In the genomic region with DNA sequence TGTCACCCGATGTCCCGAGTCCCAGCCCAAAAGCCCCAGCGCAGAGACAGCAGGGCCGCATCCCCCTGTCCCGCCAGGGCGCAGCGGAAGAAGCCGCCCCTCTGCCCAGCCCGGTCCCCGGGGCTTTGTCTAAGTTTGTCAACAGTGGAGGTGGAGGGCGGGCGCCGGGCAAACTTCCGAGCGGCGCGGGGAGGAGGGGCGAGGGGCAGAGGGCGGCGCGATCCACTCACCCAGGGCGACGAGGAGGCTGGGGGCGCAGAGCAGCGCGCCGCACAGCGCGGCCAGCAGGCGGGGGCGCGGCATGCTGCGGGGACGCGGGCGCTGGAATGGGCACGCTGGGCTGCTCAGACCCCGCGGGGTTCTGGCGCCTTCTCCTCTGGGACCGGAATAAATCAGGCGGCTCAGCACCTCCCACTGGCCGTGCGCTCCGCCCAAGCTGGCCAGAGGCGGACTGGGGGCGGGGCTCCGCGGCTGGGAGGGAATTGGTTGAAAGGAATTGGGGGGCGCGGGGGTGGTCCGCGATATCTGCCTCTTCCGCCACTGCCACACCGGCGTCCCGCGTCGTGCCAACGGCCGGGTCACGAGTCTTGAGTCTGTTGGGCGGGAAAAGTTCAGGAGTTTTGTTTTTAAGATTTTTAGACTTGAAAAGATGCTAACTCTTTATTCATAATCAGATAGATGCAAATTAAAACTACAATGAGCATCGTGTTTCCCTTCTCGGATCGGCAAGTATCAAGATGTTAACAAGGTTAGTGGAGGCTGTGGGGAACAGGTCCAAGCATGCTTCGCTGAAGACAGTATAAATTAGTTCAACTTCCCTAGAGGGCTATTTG, we compare ENCODE assay signal across 1 cellular context.
TF ChIP-seq lines count a peak whose summit lies in the region.

A gene with protein sequence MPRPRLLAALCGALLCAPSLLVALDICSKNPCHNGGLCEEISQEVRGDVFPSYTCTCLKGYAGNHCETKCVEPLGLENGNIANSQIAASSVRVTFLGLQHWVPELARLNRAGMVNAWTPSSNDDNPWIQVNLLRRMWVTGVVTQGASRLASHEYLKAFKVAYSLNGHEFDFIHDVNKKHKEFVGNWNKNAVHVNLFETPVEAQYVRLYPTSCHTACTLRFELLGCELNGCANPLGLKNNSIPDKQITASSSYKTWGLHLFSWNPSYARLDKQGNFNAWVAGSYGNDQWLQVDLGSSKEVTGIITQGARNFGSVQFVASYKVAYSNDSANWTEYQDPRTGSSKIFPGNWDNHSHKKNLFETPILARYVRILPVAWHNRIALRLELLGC (minus strand): TSS at position 363 of the 833 bp plus-strand sequence. CDS start 60 bp downstream, at position 303.

TF ChIP-seq in IMR-90, 13 proteins besides CTCF, POLR2A, EP300 and RAD21 (continued from another document):
- TF ChIP-seq RCOR1 (IDR thresholded peaks at IDR 0.05; ENCODE audit: insufficient replicate concordance, low read length), result no peak
- no peak for TF ChIP-seq RFX5 (IDR thresholded peaks at IDR 0.05; ENCODE audit: low read depth, low read length)
- no peak for TF ChIP-seq CEBPB (IDR thresholded peaks at IDR 0.05; ENCODE audit: low read depth, low read length)
- TF ChIP-seq MAFK (IDR thresholded peaks at IDR 0.05; ENCODE audit: low read depth, low read length), result no peak
- TF ChIP-seq, protein P1, sequence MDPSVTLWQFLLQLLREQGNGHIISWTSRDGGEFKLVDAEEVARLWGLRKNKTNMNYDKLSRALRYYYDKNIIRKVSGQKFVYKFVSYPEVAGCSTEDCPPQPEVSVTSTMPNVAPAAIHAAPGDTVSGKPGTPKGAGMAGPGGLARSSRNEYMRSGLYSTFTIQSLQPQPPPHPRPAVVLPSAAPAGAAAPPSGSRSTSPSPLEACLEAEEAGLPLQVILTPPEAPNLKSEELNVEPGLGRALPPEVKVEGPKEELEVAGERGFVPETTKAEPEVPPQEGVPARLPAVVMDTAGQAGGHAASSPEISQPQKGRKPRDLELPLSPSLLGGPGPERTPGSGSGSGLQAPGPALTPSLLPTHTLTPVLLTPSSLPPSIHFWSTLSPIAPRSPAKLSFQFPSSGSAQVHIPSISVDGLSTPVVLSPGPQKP (IDR thresholded peaks at IDR 0.05; ENCODE audit: borderline replicate concordance, low read depth, low read length), result no peak
- TF ChIP-seq CHD1 (IDR thresholded peaks at IDR 0.05; ENCODE audit: low read depth, low read length), result no peak; the same call in 1 of the 2 replicates
- no peak for TF ChIP-seq BHLHE40 (IDR thresholded peaks at IDR 0.05; ENCODE audit: low read depth, low read length)
- TF ChIP-seq MAZ (IDR thresholded peaks at IDR 0.05; ENCODE audit: borderline replicate concordance, low read depth, low read length), result peak; percentile 78; the same call in 1 of the 2 replicates
